ENCODE assay signal across 9 cellular contexts in the genomic region with DNA sequence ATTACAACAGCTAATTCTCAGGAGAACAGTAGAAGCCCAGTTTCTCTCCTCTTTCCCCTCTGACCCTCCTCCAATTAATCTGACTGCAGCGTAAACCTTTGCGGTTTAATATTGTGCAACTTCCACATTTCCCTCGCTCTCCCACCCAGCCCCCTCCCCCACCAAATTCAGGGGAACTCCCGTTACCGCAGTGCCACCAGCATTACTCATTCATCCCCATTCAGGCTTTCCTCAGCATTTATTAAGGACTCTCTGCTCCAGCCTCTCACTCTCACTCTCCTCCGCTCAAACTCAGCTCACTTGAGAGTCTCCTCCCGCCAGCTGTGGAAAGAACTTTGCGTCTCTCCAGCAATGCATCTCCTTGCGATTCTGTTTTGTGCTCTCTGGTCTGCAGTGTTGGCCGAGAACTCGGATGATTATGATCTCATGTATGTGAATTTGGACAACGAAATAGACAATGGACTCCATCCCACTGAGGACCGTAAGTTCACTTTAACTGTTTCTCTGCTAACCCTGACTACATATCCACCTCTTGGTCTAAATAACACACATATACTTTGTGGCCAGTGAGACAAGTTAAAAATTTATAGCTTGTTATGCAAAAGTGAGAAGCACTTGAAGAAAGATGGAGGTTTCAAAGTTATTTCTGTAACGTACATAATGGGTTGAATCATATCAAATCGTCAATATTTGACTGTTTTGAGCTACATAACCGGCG. TPM values are rescaled to one million over a fixed set of nuclear protein-coding genes. Genes with fewer than 3 reads are reported as not detected.
DNase-seq lines count a peak whose midpoint lies in the region; ATAC-seq and TF ChIP-seq lines count a peak whose summit lies in the region.
"Had no signal": no experiment of that assay in that cellular context is flagged by ENCODE, and none has a peak within 500 bp of the region (broad histone marks: within the 10 kb centered on the region; RNA-seq: fewer than 3 reads in every experiment).

TSS of gene PTX3 (plus strand) at position 268 of the 718 bp plus-strand sequence. CDS start at position 352, 84 bp downstream.

- peak within 1 kb of the TSS; percentile 69 for H3K4me3 Mint-ChIP-seq in Calu3 (ENCODE audit: low read depth, unreplicated experiment)

- TF ChIP-seq CTCF in Calu3 (IDR thresholded peaks at IDR 0.05; ENCODE audit: unreplicated experiment) (no peak), adrenal gland (IDR thresholded peaks at IDR 0.05) (no peak)

- 31 to 41% (median 35%) methylated on average over 17 of the region's 17 CpGs for WGBS in adrenal gland, 4 donors
- WGBS in right cardiac atrium = 9% methylated on average over 17 of the region's 17 CpGs

- no peak for TF ChIP-seq POLR2A in adrenal gland (IDR thresholded peaks at IDR 0.05)

- H3K27me3 ChIP-seq in adrenal gland (no peaks in the 10 kb centered on the region), right cardiac atrium (ENCODE audit: control insufficient read depth, insufficient read depth) (peaks cover 5% of the 10 kb centered on the region), rectal smooth muscle tissue (ENCODE audit: control insufficient read depth, insufficient read depth, low read length) (no peaks in the 10 kb centered on the region)

- H3K9me3 Mint-ChIP-seq in Calu3 (ENCODE audit: low read depth, unreplicated experiment) = no peaks in the 10 kb centered on the region

- H3K4me3 ChIP-seq in adrenal gland = peak within 1 kb of the TSS in 2 of 4 donors; percentile 10 to 66
- peak within 1 kb of the TSS; percentile 54 for H3K4me3 ChIP-seq in right cardiac atrium (ENCODE audit: low read length)
- H3K4me3 ChIP-seq in rectal smooth muscle tissue (ENCODE audit: low read length) = peak within 1 kb of the TSS; percentile 57

- TSS peak; percentile 90 for BruUV-seq in Calu3 (replicated peaks; lab: Mats Ljungman, UMichigan)

- H3K27ac Mint-ChIP-seq in Calu3 (ENCODE audit: unreplicated experiment) = peak within 1 kb of the TSS; percentile 33

- peak; percentile 84 for ATAC-seq in right cardiac atrium
- ATAC-seq in HG02973 (IDR thresholded peaks at IDR 0.05; ENCODE audit: unreplicated experiment) = no peak

- H3K27ac ChIP-seq in adrenal gland (no peak within 1 kb of the TSS), right cardiac atrium (ENCODE audit: low read length) (no peak within 1 kb of the TSS), rectal smooth muscle tissue (ENCODE audit: low read depth, low read length) (peak within 1 kb of the TSS; percentile 91)
- H3K27ac ChIP-seq: KMS-11 had no signal

- intact Hi-C loops in Calu3 (cut with micrococcal nuclease; ENCODE audit: unreplicated experiment) = loop anchor here (5.0 kb wide), 1 partner anchor 74 kb away; no protein-coding TSS in a partner anchor
- intact Hi-C loops in adrenal gland (cut with DNase I) = no loop called here
- intact Hi-C loops in right cardiac atrium (cut with DNase I) = no loop called here

- peaks cover 20% of the 10 kb centered on the region for H3K36me3 Mint-ChIP-seq in Calu3 (ENCODE audit: insufficient read depth, unreplicated experiment)

- CTCF ChIA-PET in Calu3 (lab: Charles Lee) = interaction anchor here (0.6 to 2.0 kb wide), 14 partner anchors 15 to 1473 kb away, joined by 3 to 11 read pairs (median 4); no protein-coding TSS in a partner anchor

- no peak within 1 kb of the TSS for H3K9ac ChIP-seq in rectal smooth muscle tissue (ENCODE audit: low read length)
- H3K9ac ChIP-seq: KMS-11 had no signal

- H3K4me1 Mint-ChIP-seq in Calu3 (ENCODE audit: low read depth, unreplicated experiment) = peaks cover 18% of the 10 kb centered on the region

- no peaks in the 10 kb centered on the region for H3K27me3 Mint-ChIP-seq in Calu3 (ENCODE audit: unreplicated experiment)

- H3K9me3 ChIP-seq in adrenal gland (replicated peaks in 1 of 3) (no peaks in the 10 kb centered on the region), right cardiac atrium (ENCODE audit: control insufficient read depth, low read length) (no peaks in the 10 kb centered on the region)

- H3K36me3 ChIP-seq in adrenal gland (replicated peaks in 1 of 2) (no peaks in the 10 kb centered on the region), rectal smooth muscle tissue (ENCODE audit: control insufficient read depth, insufficient read depth, low read length) (no peaks in the 10 kb centered on the region)

- DNase-seq in Calu3 (peak; percentile 58), KG1 (lab: John Stamatoyannopoulos, UW) (peak; percentile 41), adrenal gland (peak in 6 of 7 donors; percentile 16 to 35 (median 23)), right cardiac atrium (peak; percentile 44 to 69 (median 62)), NCI-H2029 treated with DMSO at 0.1 percent for 48 hours (lab: John Stamatoyannopoulos, UW) (no peak)
- no peak for DNase-seq in activated CD4-positive, alpha-beta T cell treated with anti-CD3 and anti-CD28 coated beads for 1 hour

- H3K4me1 ChIP-seq in adrenal gland (replicated peaks in 1 of 2) = peaks cover 12 to 15% of the 10 kb centered on the region in 2 donors
- H3K4me1 ChIP-seq in right cardiac atrium (ENCODE audit: control insufficient read depth, insufficient read depth, low read length) = no peaks in the 10 kb centered on the region
- H3K4me1 ChIP-seq in rectal smooth muscle tissue (ENCODE audit: control insufficient read depth, insufficient read depth, low read length) = no peaks in the 10 kb centered on the region

RNA-seq across cellular contexts. Expression of gene PTX3, which starts in this region (rescaled TPM):
- total RNA-seq in Calu3 (2022) = 1.8 and 2.9 TPM in 2 replicates
- 10 to 100 TPM in 2 of 8 donors, 1 to 10 TPM in 5, under 1 TPM in 1; 0.12 to 21.8 (median 3.8) TPM for total RNA-seq in adrenal gland
- polyA plus RNA-seq in adrenal gland = 10 to 100 TPM in 1 of 3 donors, 1 to 10 TPM in 2; 1.1 to 10.9 (median 6.4) TPM
- total RNA-seq in right cardiac atrium = 1 to 10 TPM in 1 of 4 donors, under 1 TPM in 3; 0.20 to 6.2 (median 0.37) TPM
- 0.48 TPM for polyA plus RNA-seq in right cardiac atrium

Comparison
In these comparisons a context has a peak if more than half of its experiments do, and no peak if none do; other contexts are left out.
1. DNase-seq: peak in Calu3 (single experiment), KG1 (single experiment), adrenal gland (6 of 7) and right cardiac atrium (3 of 3); none in NCI-H2029 treated with DMSO at 0.1 percent for 48 hours (single experiment) and activated CD4-positive, alpha-beta T cell treated with anti-CD3 and anti-CD28 coated beads for 1 hour (single experiment).